1 cellular context compared by ENCODE assay signal in the genomic region with DNA sequence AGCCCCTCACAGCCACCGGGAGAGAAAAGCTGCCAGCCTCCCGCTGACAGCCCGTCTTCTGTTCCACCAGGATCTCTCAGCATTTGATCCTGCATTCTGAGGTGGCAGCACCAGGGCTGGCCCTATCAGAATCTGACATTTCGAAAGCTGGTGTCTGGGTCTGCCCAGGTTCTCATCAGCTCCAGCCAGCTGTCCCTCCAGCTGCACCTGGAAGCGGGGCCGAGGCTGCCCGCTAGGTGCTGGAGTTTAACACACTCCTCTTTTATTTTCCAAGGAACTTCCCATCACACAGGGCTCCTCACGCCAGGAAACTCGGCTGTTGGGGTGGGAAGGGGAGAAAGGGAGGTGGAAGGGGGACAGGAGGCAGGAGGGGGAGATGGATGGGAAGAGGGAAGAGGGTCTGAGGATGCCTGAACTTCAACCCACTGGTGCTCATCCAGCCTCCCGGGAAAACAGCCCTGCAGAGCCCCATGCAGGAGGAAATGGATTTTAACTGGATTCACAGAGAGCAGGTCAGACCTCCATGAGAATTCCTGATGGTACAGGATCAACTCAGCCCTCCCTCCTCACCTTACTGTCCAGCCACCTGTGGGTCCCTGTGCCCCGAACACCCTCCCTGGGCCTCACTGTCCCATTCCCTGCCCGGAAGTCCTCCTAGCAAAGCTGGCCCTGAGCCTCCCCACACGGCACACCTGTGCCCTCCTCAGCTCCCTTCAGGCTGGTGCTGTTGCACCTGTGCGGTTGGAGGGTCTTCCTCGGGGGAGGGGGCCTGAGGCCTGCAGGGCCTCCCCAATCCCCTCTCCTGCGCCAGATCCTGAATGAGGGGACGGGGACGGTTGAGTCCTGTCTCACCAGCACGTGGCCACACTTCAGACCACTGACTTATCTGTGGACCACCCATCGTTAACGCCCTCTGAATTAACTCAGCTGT.
TF ChIP-seq lines count a peak whose summit lies in the region.

No MANE protein-coding gene starts in this region.

TF ChIP-seq in HepG2, 621 proteins besides CTCF, POLR2A, EP300 and RAD21 (continued from another document and continues in another):
- TF ChIP-seq, protein P1, sequence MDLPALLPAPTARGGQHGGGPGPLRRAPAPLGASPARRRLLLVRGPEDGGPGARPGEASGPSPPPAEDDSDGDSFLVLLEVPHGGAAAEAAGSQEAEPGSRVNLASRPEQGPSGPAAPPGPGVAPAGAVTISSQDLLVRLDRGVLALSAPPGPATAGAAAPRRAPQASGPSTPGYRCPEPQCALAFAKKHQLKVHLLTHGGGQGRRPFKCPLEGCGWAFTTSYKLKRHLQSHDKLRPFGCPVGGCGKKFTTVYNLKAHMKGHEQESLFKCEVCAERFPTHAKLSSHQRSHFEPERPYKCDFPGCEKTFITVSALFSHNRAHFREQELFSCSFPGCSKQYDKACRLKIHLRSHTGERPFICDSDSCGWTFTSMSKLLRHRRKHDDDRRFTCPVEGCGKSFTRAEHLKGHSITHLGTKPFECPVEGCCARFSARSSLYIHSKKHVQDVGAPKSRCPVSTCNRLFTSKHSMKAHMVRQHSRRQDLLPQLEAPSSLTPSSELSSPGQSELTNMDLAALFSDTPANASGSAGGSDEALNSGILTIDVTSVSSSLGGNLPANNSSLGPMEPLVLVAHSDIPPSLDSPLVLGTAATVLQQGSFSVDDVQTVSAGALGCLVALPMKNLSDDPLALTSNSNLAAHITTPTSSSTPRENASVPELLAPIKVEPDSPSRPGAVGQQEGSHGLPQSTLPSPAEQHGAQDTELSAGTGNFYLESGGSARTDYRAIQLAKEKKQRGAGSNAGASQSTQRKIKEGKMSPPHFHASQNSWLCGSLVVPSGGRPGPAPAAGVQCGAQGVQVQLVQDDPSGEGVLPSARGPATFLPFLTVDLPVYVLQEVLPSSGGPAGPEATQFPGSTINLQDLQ (CRISPR knock-in tag; IDR thresholded peaks at IDR 0.05) = no peak
- TF ChIP-seq, protein P2, sequence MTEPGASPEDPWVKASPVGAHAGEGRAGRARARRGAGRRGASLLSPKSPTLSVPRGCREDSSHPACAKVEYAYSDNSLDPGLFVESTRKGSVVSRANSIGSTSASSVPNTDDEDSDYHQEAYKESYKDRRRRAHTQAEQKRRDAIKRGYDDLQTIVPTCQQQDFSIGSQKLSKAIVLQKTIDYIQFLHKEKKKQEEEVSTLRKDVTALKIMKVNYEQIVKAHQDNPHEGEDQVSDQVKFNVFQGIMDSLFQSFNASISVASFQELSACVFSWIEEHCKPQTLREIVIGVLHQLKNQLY (CRISPR knock-in tag; IDR thresholded peaks at IDR 0.05) = no peak
- 0 out of 2 replicates have a peak, but pooled peaks have one; percentile 50 for TF ChIP-seq ARNTL (CRISPR knock-in tag; IDR thresholded peaks at IDR 0.05)
- TF ChIP-seq ZNF557 (CRISPR knock-in tag; IDR thresholded peaks at IDR 0.05) = no peak
- no peak for TF ChIP-seq WIZ (CRISPR knock-in tag; IDR thresholded peaks at IDR 0.05)
- 0 out of 2 replicates have a peak, but pooled peaks have one; percentile 31 for TF ChIP-seq ZNF331 (CRISPR knock-in tag; IDR thresholded peaks at IDR 0.05)
- TF ChIP-seq, protein P3, sequence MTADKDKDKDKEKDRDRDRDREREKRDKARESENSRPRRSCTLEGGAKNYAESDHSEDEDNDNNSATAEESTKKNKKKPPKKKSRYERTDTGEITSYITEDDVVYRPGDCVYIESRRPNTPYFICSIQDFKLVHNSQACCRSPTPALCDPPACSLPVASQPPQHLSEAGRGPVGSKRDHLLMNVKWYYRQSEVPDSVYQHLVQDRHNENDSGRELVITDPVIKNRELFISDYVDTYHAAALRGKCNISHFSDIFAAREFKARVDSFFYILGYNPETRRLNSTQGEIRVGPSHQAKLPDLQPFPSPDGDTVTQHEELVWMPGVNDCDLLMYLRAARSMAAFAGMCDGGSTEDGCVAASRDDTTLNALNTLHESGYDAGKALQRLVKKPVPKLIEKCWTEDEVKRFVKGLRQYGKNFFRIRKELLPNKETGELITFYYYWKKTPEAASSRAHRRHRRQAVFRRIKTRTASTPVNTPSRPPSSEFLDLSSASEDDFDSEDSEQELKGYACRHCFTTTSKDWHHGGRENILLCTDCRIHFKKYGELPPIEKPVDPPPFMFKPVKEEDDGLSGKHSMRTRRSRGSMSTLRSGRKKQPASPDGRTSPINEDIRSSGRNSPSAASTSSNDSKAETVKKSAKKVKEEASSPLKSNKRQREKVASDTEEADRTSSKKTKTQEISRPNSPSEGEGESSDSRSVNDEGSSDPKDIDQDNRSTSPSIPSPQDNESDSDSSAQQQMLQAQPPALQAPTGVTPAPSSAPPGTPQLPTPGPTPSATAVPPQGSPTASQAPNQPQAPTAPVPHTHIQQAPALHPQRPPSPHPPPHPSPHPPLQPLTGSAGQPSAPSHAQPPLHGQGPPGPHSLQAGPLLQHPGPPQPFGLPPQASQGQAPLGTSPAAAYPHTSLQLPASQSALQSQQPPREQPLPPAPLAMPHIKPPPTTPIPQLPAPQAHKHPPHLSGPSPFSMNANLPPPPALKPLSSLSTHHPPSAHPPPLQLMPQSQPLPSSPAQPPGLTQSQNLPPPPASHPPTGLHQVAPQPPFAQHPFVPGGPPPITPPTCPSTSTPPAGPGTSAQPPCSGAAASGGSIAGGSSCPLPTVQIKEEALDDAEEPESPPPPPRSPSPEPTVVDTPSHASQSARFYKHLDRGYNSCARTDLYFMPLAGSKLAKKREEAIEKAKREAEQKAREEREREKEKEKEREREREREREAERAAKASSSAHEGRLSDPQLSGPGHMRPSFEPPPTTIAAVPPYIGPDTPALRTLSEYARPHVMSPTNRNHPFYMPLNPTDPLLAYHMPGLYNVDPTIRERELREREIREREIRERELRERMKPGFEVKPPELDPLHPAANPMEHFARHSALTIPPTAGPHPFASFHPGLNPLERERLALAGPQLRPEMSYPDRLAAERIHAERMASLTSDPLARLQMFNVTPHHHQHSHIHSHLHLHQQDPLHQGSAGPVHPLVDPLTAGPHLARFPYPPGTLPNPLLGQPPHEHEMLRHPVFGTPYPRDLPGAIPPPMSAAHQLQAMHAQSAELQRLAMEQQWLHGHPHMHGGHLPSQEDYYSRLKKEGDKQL (CRISPR knock-in tag; IDR thresholded peaks at IDR 0.05; ENCODE audit: low read depth) = no peak
- TF ChIP-seq, protein P4, sequence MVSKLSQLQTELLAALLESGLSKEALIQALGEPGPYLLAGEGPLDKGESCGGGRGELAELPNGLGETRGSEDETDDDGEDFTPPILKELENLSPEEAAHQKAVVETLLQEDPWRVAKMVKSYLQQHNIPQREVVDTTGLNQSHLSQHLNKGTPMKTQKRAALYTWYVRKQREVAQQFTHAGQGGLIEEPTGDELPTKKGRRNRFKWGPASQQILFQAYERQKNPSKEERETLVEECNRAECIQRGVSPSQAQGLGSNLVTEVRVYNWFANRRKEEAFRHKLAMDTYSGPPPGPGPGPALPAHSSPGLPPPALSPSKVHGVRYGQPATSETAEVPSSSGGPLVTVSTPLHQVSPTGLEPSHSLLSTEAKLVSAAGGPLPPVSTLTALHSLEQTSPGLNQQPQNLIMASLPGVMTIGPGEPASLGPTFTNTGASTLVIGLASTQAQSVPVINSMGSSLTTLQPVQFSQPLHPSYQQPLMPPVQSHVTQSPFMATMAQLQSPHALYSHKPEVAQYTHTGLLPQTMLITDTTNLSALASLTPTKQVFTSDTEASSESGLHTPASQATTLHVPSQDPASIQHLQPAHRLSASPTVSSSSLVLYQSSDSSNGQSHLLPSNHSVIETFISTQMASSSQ (IDR thresholded peaks at IDR 0.05; ENCODE audit: low read depth) = no peak
- TF ChIP-seq, protein P4 (CRISPR knock-in tag; IDR thresholded peaks at IDR 0.05; ENCODE audit: borderline replicate concordance) = no peak
- no peak for TF ChIP-seq RELA (CRISPR knock-in tag; IDR thresholded peaks at IDR 0.05)
- no peak for TF ChIP-seq KDM6A (CRISPR knock-in tag; IDR thresholded peaks at IDR 0.05; ENCODE audit: low read depth)
- 0 out of 2 replicates have a peak, but pooled peaks have one; percentile 61 for TF ChIP-seq ZNF605 (CRISPR knock-in tag; IDR thresholded peaks at IDR 0.05)
- TF ChIP-seq, protein P5, sequence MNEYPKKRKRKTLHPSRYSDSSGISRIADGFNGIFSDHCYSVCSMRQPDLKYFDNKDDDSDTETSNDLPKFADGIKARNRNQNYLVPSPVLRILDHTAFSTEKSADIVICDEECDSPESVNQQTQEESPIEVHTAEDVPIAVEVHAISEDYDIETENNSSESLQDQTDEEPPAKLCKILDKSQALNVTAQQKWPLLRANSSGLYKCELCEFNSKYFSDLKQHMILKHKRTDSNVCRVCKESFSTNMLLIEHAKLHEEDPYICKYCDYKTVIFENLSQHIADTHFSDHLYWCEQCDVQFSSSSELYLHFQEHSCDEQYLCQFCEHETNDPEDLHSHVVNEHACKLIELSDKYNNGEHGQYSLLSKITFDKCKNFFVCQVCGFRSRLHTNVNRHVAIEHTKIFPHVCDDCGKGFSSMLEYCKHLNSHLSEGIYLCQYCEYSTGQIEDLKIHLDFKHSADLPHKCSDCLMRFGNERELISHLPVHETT (CRISPR knock-in tag; conservative IDR thresholded peaks at IDR 0.05) = no peak
- no peak for TF ChIP-seq HNF4G (IDR thresholded peaks at IDR 0.05; ENCODE audit: borderline replicate concordance, low read depth, low read length)
- TF ChIP-seq HNF4G (CRISPR knock-in tag; IDR thresholded peaks at IDR 0.05; ENCODE audit: borderline replicate concordance, low read depth) = no peak
- TF ChIP-seq SP2 (CRISPR knock-in tag; IDR thresholded peaks at IDR 0.05) = no peak
- TF ChIP-seq, protein P6, sequence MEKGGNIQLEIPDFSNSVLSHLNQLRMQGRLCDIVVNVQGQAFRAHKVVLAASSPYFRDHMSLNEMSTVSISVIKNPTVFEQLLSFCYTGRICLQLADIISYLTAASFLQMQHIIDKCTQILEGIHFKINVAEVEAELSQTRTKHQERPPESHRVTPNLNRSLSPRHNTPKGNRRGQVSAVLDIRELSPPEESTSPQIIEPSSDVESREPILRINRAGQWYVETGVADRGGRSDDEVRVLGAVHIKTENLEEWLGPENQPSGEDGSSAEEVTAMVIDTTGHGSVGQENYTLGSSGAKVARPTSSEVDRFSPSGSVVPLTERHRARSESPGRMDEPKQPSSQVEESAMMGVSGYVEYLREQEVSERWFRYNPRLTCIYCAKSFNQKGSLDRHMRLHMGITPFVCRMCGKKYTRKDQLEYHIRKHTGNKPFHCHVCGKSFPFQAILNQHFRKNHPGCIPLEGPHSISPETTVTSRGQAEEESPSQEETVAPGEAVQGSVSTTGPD (CRISPR knock-in tag; IDR thresholded peaks at IDR 0.05) = no peak
- TF ChIP-seq ZNF274 (CRISPR knock-in tag; IDR thresholded peaks at IDR 0.05) = no peak
- 0 out of 2 replicates have a peak, but pooled peaks have one; percentile 27 for TF ChIP-seq SALL1 (CRISPR knock-in tag; IDR thresholded peaks at IDR 0.05)
- TF ChIP-seq, protein P7, sequence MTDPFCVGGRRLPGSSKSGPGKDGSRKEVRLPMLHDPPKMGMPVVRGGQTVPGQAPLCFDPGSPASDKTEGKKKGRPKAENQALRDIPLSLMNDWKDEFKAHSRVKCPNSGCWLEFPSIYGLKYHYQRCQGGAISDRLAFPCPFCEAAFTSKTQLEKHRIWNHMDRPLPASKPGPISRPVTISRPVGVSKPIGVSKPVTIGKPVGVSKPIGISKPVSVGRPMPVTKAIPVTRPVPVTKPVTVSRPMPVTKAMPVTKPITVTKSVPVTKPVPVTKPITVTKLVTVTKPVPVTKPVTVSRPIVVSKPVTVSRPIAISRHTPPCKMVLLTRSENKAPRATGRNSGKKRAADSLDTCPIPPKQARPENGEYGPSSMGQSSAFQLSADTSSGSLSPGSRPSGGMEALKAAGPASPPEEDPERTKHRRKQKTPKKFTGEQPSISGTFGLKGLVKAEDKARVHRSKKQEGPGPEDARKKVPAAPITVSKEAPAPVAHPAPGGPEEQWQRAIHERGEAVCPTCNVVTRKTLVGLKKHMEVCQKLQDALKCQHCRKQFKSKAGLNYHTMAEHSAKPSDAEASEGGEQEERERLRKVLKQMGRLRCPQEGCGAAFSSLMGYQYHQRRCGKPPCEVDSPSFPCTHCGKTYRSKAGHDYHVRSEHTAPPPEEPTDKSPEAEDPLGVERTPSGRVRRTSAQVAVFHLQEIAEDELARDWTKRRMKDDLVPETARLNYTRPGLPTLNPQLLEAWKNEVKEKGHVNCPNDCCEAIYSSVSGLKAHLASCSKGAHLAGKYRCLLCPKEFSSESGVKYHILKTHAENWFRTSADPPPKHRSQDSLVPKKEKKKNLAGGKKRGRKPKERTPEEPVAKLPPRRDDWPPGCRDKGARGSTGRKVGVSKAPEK (CRISPR knock-in tag; IDR thresholded peaks at IDR 0.05; ENCODE audit: borderline replicate concordance) = no peak
- TF ChIP-seq, protein P8, sequence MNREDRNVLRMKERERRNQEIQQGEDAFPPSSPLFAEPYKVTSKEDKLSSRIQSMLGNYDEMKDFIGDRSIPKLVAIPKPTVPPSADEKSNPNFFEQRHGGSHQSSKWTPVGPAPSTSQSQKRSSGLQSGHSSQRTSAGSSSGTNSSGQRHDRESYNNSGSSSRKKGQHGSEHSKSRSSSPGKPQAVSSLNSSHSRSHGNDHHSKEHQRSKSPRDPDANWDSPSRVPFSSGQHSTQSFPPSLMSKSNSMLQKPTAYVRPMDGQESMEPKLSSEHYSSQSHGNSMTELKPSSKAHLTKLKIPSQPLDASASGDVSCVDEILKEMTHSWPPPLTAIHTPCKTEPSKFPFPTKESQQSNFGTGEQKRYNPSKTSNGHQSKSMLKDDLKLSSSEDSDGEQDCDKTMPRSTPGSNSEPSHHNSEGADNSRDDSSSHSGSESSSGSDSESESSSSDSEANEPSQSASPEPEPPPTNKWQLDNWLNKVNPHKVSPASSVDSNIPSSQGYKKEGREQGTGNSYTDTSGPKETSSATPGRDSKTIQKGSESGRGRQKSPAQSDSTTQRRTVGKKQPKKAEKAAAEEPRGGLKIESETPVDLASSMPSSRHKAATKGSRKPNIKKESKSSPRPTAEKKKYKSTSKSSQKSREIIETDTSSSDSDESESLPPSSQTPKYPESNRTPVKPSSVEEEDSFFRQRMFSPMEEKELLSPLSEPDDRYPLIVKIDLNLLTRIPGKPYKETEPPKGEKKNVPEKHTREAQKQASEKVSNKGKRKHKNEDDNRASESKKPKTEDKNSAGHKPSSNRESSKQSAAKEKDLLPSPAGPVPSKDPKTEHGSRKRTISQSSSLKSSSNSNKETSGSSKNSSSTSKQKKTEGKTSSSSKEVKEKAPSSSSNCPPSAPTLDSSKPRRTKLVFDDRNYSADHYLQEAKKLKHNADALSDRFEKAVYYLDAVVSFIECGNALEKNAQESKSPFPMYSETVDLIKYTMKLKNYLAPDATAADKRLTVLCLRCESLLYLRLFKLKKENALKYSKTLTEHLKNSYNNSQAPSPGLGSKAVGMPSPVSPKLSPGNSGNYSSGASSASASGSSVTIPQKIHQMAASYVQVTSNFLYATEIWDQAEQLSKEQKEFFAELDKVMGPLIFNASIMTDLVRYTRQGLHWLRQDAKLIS (CRISPR knock-in tag; IDR thresholded peaks at IDR 0.05) = no peak
- TF ChIP-seq ZNF891 (CRISPR knock-in tag; IDR thresholded peaks at IDR 0.05) = no peak
- no peak for TF ChIP-seq REPIN1 (CRISPR knock-in tag; IDR thresholded peaks at IDR 0.05; ENCODE audit: borderline replicate concordance, low read depth)
- no peak for TF ChIP-seq GLI4 (CRISPR knock-in tag; IDR thresholded peaks at IDR 0.05; ENCODE audit: borderline replicate concordance)
- TF ChIP-seq SIN3A (IDR thresholded peaks at IDR 0.05; ENCODE audit: borderline replicate concordance, low read depth, low read length) = no peak
- TF ChIP-seq ZNF816 (CRISPR knock-in tag; IDR thresholded peaks at IDR 0.05; ENCODE audit: borderline replicate concordance) = no peak
